In genomic region chr6:26422329-26422728, GRCh38 we compare ENCODE assay signal across 9 cellular contexts. TPM values are rescaled to one million over a fixed set of nuclear protein-coding genes. Genes with fewer than 3 reads are reported as not detected.
DNase-seq lines count a peak whose midpoint lies in the region; ATAC-seq and TF ChIP-seq lines count a peak whose summit lies in the region.
"Had no signal": no experiment of that assay in that cellular context is flagged by ENCODE, and none has a peak within 500 bp of the region (broad histone marks: within the 10 kb centered on the region; RNA-seq: fewer than 3 reads in every experiment).

No MANE protein-coding gene starts in this region.

- H3K9me3 ChIP-seq in HEK293 (ENCODE audit: control insufficient read depth, insufficient read depth, low read depth, low read length): no peaks in the 10 kb centered on the region
- H3K9me3 ChIP-seq in colonic mucosa: no peaks in the 10 kb centered on the region
- H3K9me3 ChIP-seq: pancreas had no signal

- ATAC-seq in foreskin keratinocyte (no peak), GM19035 (IDR thresholded peaks at IDR 0.05; ENCODE audit: unreplicated experiment) (no peak)

- H3K27ac ChIP-seq in HEK293 (ENCODE audit: extremely low read depth, low read depth, low read length) (no peak overlapping the region), colonic mucosa (no peak overlapping the region), foreskin keratinocyte (no peak overlapping the region)

- DNase-seq in colonic mucosa: no peak
- no peak for DNase-seq in skeletal muscle cell (ENCODE audit: low read depth)
- DNase-seq in foreskin keratinocyte: no peak
- no peak for DNase-seq in NCI-H526 treated with DMSO at 0.1 percent for 48 hours (lab: John Stamatoyannopoulos, UW)
- DNase-seq: hippocampal formation, NCI-H69 had no signal

- POLR2A ChIA-PET in HEK293 (lab: Yijun Ruan, JAX): no interaction called here

- no peaks in the 10 kb centered on the region for H3K27me3 ChIP-seq in colonic mucosa
- no peaks in the 10 kb centered on the region for H3K27me3 ChIP-seq in foreskin keratinocyte
- H3K27me3 ChIP-seq: pancreas had no signal

- TF ChIP-seq CTCF in HEK293 (tag by site-specific recombination; IDR thresholded peaks at IDR 0.05) (no peak), colonic mucosa (IDR thresholded peaks at IDR 0.05) (no peak), foreskin keratinocyte (conservative IDR thresholded peaks at IDR 0.05) (no peak)

- no peaks in the 10 kb centered on the region for H3K4me1 ChIP-seq in HEK293 (ENCODE audit: control insufficient read depth, insufficient read depth, low read length)
- H3K4me1 ChIP-seq in colonic mucosa: peaks cover 4% of the 10 kb centered on the region
- peaks cover 4% of the 10 kb centered on the region for H3K4me1 ChIP-seq in foreskin keratinocyte

- peaks cover 9 to 38% of the 10 kb centered on the region in 2 experiments for H3K36me3 ChIP-seq in HEK293 (ENCODE audit: control insufficient read depth in 2 of 2, insufficient read depth in 1 of 2, low read length in 2 of 2)
- no peaks in the 10 kb centered on the region for H3K36me3 ChIP-seq in colonic mucosa
- H3K36me3 ChIP-seq: pancreas had no signal

- intact Hi-C loops in colonic mucosa (cut with DNase I): no loop called here

- peak overlapping the region; percentile 80 for H3K4me3 ChIP-seq in HEK293 (ENCODE audit: low read depth, low read length)
- H3K4me3 ChIP-seq in colonic mucosa: peak overlapping the region; percentile 51
- peak overlapping the region; percentile 95 for H3K4me3 ChIP-seq in skeletal muscle cell (ENCODE audit: low read depth, low read length)

- no peak overlapping the region for H3K9ac ChIP-seq in colonic mucosa (ENCODE audit: low read depth in 2 of 2, low read length in 2 of 2)

- CTCF ChIA-PET in HEK293 (lab: Yijun Ruan, JAX): no interaction called here

TF ChIP-seq in HEK293, 187 proteins besides CTCF, POLR2A, EP300 and RAD21:
- no peak for TF ChIP-seq MYNN (tag by site-specific recombination; IDR thresholded peaks at IDR 0.05; ENCODE audit: borderline replicate concordance)
- TF ChIP-seq ZIC2 (tag by site-specific recombination; IDR thresholded peaks at IDR 0.05): no peak
- TF ChIP-seq REST (tag by site-specific recombination; IDR thresholded peaks at IDR 0.05): no peak
- no peak for TF ChIP-seq ZNF791 (tag by site-specific recombination; IDR thresholded peaks at IDR 0.05)
- TF ChIP-seq GLI4 (tag by site-specific recombination; IDR thresholded peaks at IDR 0.05): no peak
- no peak for TF ChIP-seq SETDB1 (IDR thresholded peaks at IDR 0.05; ENCODE audit: insufficient read length, low read length)
- no peak for TF ChIP-seq ZNF777 (tag by site-specific recombination; IDR thresholded peaks at IDR 0.05; ENCODE audit: borderline replicate concordance)
- no peak for TF ChIP-seq KLF1 (tag by site-specific recombination; IDR thresholded peaks at IDR 0.05)
- no peak for TF ChIP-seq GFI1B (tag by site-specific recombination; IDR thresholded peaks at IDR 0.05)
- no peak for TF ChIP-seq ZNF449 (tag by site-specific recombination; IDR thresholded peaks at IDR 0.05)
- no peak for TF ChIP-seq REPIN1 (tag by site-specific recombination; IDR thresholded peaks at IDR 0.05; ENCODE audit: low read depth)
- TF ChIP-seq ZBTB8A (tag by site-specific recombination; IDR thresholded peaks at IDR 0.05): no peak
- no peak for TF ChIP-seq TCF7L2 (IDR thresholded peaks at IDR 0.05; ENCODE audit: borderline replicate concordance, low read depth, low read length)
- no peak for TF ChIP-seq FEZF1 (tag by site-specific recombination; IDR thresholded peaks at IDR 0.05)
- TF ChIP-seq ZNF302 (tag by site-specific recombination; IDR thresholded peaks at IDR 0.05; ENCODE audit: low read depth): no peak
- no peak for TF ChIP-seq ZNF311 (tag by site-specific recombination; IDR thresholded peaks at IDR 0.05; ENCODE audit: borderline replicate concordance)
- TF ChIP-seq ZNF37A (tag by site-specific recombination; IDR thresholded peaks at IDR 0.05): no peak
- TF ChIP-seq BCL11A (tag by site-specific recombination; IDR thresholded peaks at IDR 0.05; ENCODE audit: low read depth): no peak

RNA-seq across cellular contexts. Expression of gene BTN3A3, which starts 18.0 kb away (rescaled TPM):
- total RNA-seq in colonic mucosa (10 to 100 TPM; 14.9 to 20.9 TPM), foreskin keratinocyte (5.0 and 5.1 TPM in 2 replicates)
- 2.6 and 2.7 TPM in 2 replicates for polyA plus RNA-seq in foreskin keratinocyte

RNA-seq across cellular contexts. Expression of gene BTN3A1, which starts 20.3 kb away (rescaled TPM):
- 10 to 100 TPM; 24.1 to 29.4 TPM for total RNA-seq in colonic mucosa
- total RNA-seq in foreskin keratinocyte: 9.5 and 12.2 TPM in 2 replicates
- polyA plus RNA-seq in foreskin keratinocyte: 4.4 and 5.2 TPM in 2 replicates

RNA-seq across cellular contexts. Expression of gene BTN2A1, which starts 35.4 kb away (rescaled TPM):
- total RNA-seq in colonic mucosa: 10 to 100 TPM; 17.8 to 27.8 TPM
- 9.9 and 10.0 TPM in 2 replicates for total RNA-seq in foreskin keratinocyte
- 5.9 and 6.4 TPM in 2 replicates for polyA plus RNA-seq in foreskin keratinocyte

RNA-seq across cellular contexts. Expression of gene BTN2A2, which starts 39.4 kb away (rescaled TPM):
- 1 to 10 TPM; 4.1 to 8.7 TPM for total RNA-seq in colonic mucosa
- 6.6 and 9.9 TPM in 2 replicates for total RNA-seq in foreskin keratinocyte
- 3.7 and 5.1 TPM in 2 replicates for polyA plus RNA-seq in foreskin keratinocyte

RNA-seq across cellular contexts. Expression of gene BTN3A2, which starts 57.3 kb away (rescaled TPM):
- total RNA-seq in colonic mucosa (10 to 100 TPM; 41.7 to 53.3 TPM), foreskin keratinocyte (12.4 and 13.4 TPM in 2 replicates)
- polyA plus RNA-seq in foreskin keratinocyte: 9.2 and 9.4 TPM in 2 replicates
